8 cellular contexts compared by ENCODE assay signal in genomic region chr3:122258757-122259371, GRCh38.
A peak's percentile ranks its signal among the peaks of the same experiment; 100 is the strongest.
DNase-seq lines count a peak whose midpoint lies in the region; ATAC-seq and TF ChIP-seq lines count a peak whose summit lies in the region.

No MANE protein-coding gene starts in this region.

- peak in 5 of 6 experiments; percentile 52 to 72 (median 61) for TF ChIP-seq CTCF in Peyer's patch (IDR thresholded peaks at IDR 0.05)
- peak; percentile 23 to 72 (median 60) for TF ChIP-seq CTCF in heart right ventricle (IDR thresholded peaks at IDR 0.05)
- peak in 2 of 5 experiments; percentile 50 to 51 for TF ChIP-seq CTCF in gastrocnemius medialis (IDR thresholded peaks at IDR 0.05 in 4 of 5, conservative IDR thresholded peaks at IDR 0.05 in 1 of 5)

- H3K27ac ChIP-seq in Peyer's patch (no peak overlapping the region), heart right ventricle (no peak overlapping the region), gastrocnemius medialis (no peak overlapping the region)

- H3K9me3 Mint-ChIP-seq in activated naive CD4-positive, alpha-beta T cell treated with anti-CD3 and anti-CD28 coated beads, Interleukin-2, amount 50 U/mL, for 72 hours = no peaks in the 10 kb centered on the region

- WGBS in heart right ventricle, 2 donors = 6 to 7% methylated on average over 7 of the region's 7 CpGs

- H3K36me3 Mint-ChIP-seq in activated naive CD4-positive, alpha-beta T cell treated with anti-CD3 and anti-CD28 coated beads, Interleukin-2, amount 50 U/mL, for 72 hours = no peaks in the 10 kb centered on the region

- peak; percentile 64 for DNase-seq in ELF-1 (ENCODE audit: low read depth, low spot score)
- DNase-seq in HuH-7 (ENCODE audit: low spot score) = peak; percentile 88
- DNase-seq in Peyer's patch = peak; percentile 60 to 81 (median 69)
- peak in 1 of 2 donors; percentile 63 for DNase-seq in activated naive CD4-positive, alpha-beta T cell treated with anti-CD3 and anti-CD28 coated beads, Interleukin-2, amount 50 U/mL, for 72 hours (ENCODE audit: low spot score in 2 of 2)
- peak; percentile 56 to 63 for DNase-seq in heart right ventricle
- peak; percentile 10 to 23 for DNase-seq in gastrocnemius medialis
- DNase-seq in occipital lobe (lab: John Stamatoyannopoulos, UW) = no peak

- H3K4me3 ChIP-seq in Peyer's patch = no peak overlapping the region
- no peak overlapping the region for H3K4me3 ChIP-seq in heart right ventricle
- no peak overlapping the region for H3K4me3 ChIP-seq in gastrocnemius medialis

- in situ Hi-C loops in gastrocnemius medialis (cut with MboI; ENCODE audit: low sequenced_read_pairs in 4 of 4) = loop anchor here in 1 of 4 donors (5.0 kb wide), 1 partner anchor 712 kb away; the partner anchor contains the start of gene POLQ

- TF ChIP-seq POLR2A in Peyer's patch (IDR thresholded peaks at IDR 0.05) = no peak
- no peak for TF ChIP-seq POLR2A in gastrocnemius medialis (IDR thresholded peaks at IDR 0.05)

- H3K27me3 ChIP-seq in Peyer's patch (no peaks in the 10 kb centered on the region), heart right ventricle (peaks cover 0 to 13% (median 0%) of the 10 kb centered on the region in 7 donors), gastrocnemius medialis (no peaks in the 10 kb centered on the region)

- H3K9me3 ChIP-seq in Peyer's patch (no peaks in the 10 kb centered on the region), heart right ventricle (no peaks in the 10 kb centered on the region), gastrocnemius medialis (no peaks in the 10 kb centered on the region)

- no peak overlapping the region for H3K27ac Mint-ChIP-seq in activated naive CD4-positive, alpha-beta T cell treated with anti-CD3 and anti-CD28 coated beads, Interleukin-2, amount 50 U/mL, for 72 hours

- H3K36me3 ChIP-seq in Peyer's patch = no peaks in the 10 kb centered on the region
- H3K36me3 ChIP-seq in heart right ventricle = no peaks in the 10 kb centered on the region
- H3K36me3 ChIP-seq in gastrocnemius medialis = no peaks in the 10 kb centered on the region

- ATAC-seq in GM21526 (IDR thresholded peaks at IDR 0.05; ENCODE audit: low FRiP score, unreplicated experiment) (peak; percentile 78), heart right ventricle (peak; percentile 81 to 98 (median 86)), gastrocnemius medialis (peak in 1 of 2 donors; percentile 51)
- ATAC-seq in activated naive CD4-positive, alpha-beta T cell treated with anti-CD3 and anti-CD28 coated beads, Interleukin-2, amount 50 U/mL, for 72 hours = peak; percentile 93 to 99

- H3K4me1 ChIP-seq in Peyer's patch (peaks cover 0 to 4% (median 0%) of the 10 kb centered on the region in 4 donors), heart right ventricle (peaks cover 0 to 32% (median 0%) of the 10 kb centered on the region in 9 donors), gastrocnemius medialis (peaks cover 0 to 5% of the 10 kb centered on the region in 2 donors)

- intact Hi-C loops in heart right ventricle (cut with DNase I) (loop anchor here in 5 of 10 donors (2.0 to 10.0 kb wide), 5 partner anchors 154 to 714 kb away; partner anchors contain the start of gene POLQ (in 4 of the 5)), gastrocnemius medialis (cut with DNase I; ENCODE audit: low total_unique reads) (loop anchor here (10.0 kb wide), 1 partner anchor 164 kb away; no protein-coding TSS in a partner anchor)
